Comparison of ENCODE assay signal across 1 cellular context in genomic region chr19:29629836-29630534, GRCh38.
TF ChIP-seq lines count a peak whose summit lies in the region.

No MANE protein-coding gene starts in this region.

TF ChIP-seq in K562, 482 proteins besides CTCF, POLR2A, EP300 and RAD21:
- TF ChIP-seq ATF1 (CRISPR knock-in tag; IDR thresholded peaks at IDR 0.05) (no peak), ATF1 (tag; IDR thresholded peaks at IDR 0.05) (no peak), ZNF384 (IDR thresholded peaks at IDR 0.05; ENCODE audit: low read depth, low read length) (no peak), ZSCAN32 (CRISPR knock-in tag; IDR thresholded peaks at IDR 0.05) (no peak), KLF16 (IDR thresholded peaks at IDR 0.05) (no peak), EZH2 (IDR thresholded peaks at IDR 0.05; ENCODE audit: borderline replicate concordance, low read depth, low read length) (no peak), ZNF280B (CRISPR knock-in tag; IDR thresholded peaks at IDR 0.05) (no peak)
